21 cellular contexts compared by ENCODE assay signal in genomic region chr11:45484326-45484725, GRCh38.
"Had no signal": no experiment of that assay in that cellular context is flagged by ENCODE, and none has a peak within 500 bp of the region (broad histone marks: within the 10 kb centered on the region; RNA-seq: fewer than 3 reads in every experiment).

No MANE protein-coding gene starts in this region.

- DNase-seq: activated CD4-positive, alpha-beta T cell treated with anti-CD3 and anti-CD28 coated beads, Interleukin-2, amount 50 U/mL, for 1 hour; activated CD4-positive, CD25-positive, alpha-beta regulatory T cell treated with anti-CD3 and anti-CD28 coated beads, Interleukin-2, amount 50 U/mL, for 72 hours; activated CD8-positive, alpha-beta T cell treated with anti-CD3 and anti-CD28 coated beads, Interleukin-2, amount 10 ng/mL, durations not matched to agents 7 days and 5 days; activated gamma-delta T cell; activated naive CD4-positive, alpha-beta T cell treated with anti-CD3 and anti-CD28 coated beads, Interleukin-2, amount 50 U/mL, for 16 hours; activated naive CD8-positive, alpha-beta T cell treated with anti-CD3 and anti-CD28 coated beads, Interleukin-2, amount 50 U/mL, for 24 hours; effector CD4-positive, alpha-beta T cell; erythroblast; foreskin fibroblast; left ventricle myocardium inferior; midbrain; natural killer cell; pancreas; psoas muscle; right cardiac atrium; stimulated activated naive B cell treated with anti-CD40 and anti-IgM and Interleukin-4, amounts not matched to agents 10 μg/mL and 1 μg/mL and 100 μg/mL, for 72 hours; T-helper 2 cell; transverse colon; uterus had no signal

- H3K4me3 ChIP-seq: left ventricle myocardium inferior, pancreas, psoas muscle, skin epidermis, transverse colon, uterus had no signal

- FAIRE-seq: pancreas had no signal

- H3K27ac ChIP-seq: left ventricle myocardium inferior, pancreas, psoas muscle, skin epidermis, transverse colon, uterus, VCaP had no signal

- H3K4me1 ChIP-seq: left ventricle myocardium inferior, pancreas, psoas muscle, transverse colon, uterus had no signal

- H3K36me3 ChIP-seq: left ventricle myocardium inferior, pancreas, transverse colon, uterus had no signal

- H3K9me3 ChIP-seq: left ventricle myocardium inferior, pancreas, psoas muscle, transverse colon, uterus had no signal

- ATAC-seq: activated CD8-positive, alpha-beta T cell treated with anti-CD3 and anti-CD28 coated beads, Interleukin-2, amount 10 ng/mL, durations not matched to agents 7 days and 5 days; activated naive CD8-positive, alpha-beta T cell treated with anti-CD3 and anti-CD28 coated beads, Interleukin-2, amount 50 U/mL, for 24 hours; natural killer cell; pancreas; psoas muscle; right cardiac atrium; stimulated activated naive B cell treated with anti-CD40 and anti-IgM and Interleukin-4, amounts not matched to agents 10 μg/mL and 1 μg/mL and 100 μg/mL, for 72 hours had no signal

- H3K27me3 ChIP-seq: pancreas, uterus had no signal
